29 cellular contexts compared by ENCODE assay signal in genomic region chr5:61148516-61148915, GRCh38.
"Had no signal": no experiment of that assay in that cellular context is flagged by ENCODE, and none has a peak within 500 bp of the region (broad histone marks: within the 10 kb centered on the region; RNA-seq: fewer than 3 reads in every experiment).

No MANE protein-coding gene starts in this region.

- ATAC-seq: activated CD4-positive, alpha-beta T cell treated with anti-CD3 and anti-CD28 coated beads for 36 hours; activated CD8-positive, alpha-beta memory T cell treated with anti-CD3 and anti-CD28 coated beads, Interleukin-2, amount 10 ng/mL, durations not matched to agents 7 days and 5 days; activated CD8-positive, alpha-beta T cell treated with anti-CD3 and anti-CD28 coated beads, Interleukin-2, amount 10 ng/mL, durations not matched to agents 7 days and 5 days; activated naive CD8-positive, alpha-beta T cell treated with anti-CD3 and anti-CD28 coated beads, Interleukin-2, amount 50 U/mL, for 24 hours had no signal

- DNase-seq: activated B cell treated with CpG ODN at 0.5 μM for 24 hours; activated CD4-positive, alpha-beta memory T cell treated with anti-CD3 and anti-CD28 coated beads, Interleukin-2, amount 10 ng/mL, durations not matched to agents 7 days and 5 days; activated CD4-positive, alpha-beta T cell treated with anti-CD3 and anti-CD28 coated beads for 36 hours; activated CD4-positive, alpha-beta T cell treated with anti-CD3 and anti-CD28 coated beads for 48 hours; activated CD4-positive, alpha-beta T cell treated with anti-CD3 and anti-CD28 coated beads, Interleukin-2, amount 10 ng/mL, durations not matched to agents 7 days and 5 days; activated CD4-positive, alpha-beta T cell treated with anti-CD3 and anti-CD28 coated beads, Interleukin-2, amount 50 U/mL, for 48 hours; activated CD4-positive, CD25-positive, alpha-beta regulatory T cell treated with anti-CD3 and anti-CD28 coated beads, Interleukin-2, amount 50 U/mL, for 72 hours; activated CD8-positive, alpha-beta memory T cell treated with anti-CD3 and anti-CD28 coated beads for 24 hours; activated CD8-positive, alpha-beta memory T cell treated with anti-CD3 and anti-CD28 coated beads, Interleukin-2, amount 10 ng/mL, durations not matched to agents 7 days and 5 days; activated CD8-positive, alpha-beta memory T cell treated with anti-CD3 and anti-CD28 coated beads, Interleukin-2, amount 50 U/mL, for 48 hours; activated CD8-positive, alpha-beta T cell treated with anti-CD3 and anti-CD28 coated beads, Interleukin-2, amount 10 ng/mL, durations not matched to agents 7 days and 5 days; activated effector memory CD4-positive, alpha-beta T cell treated with Interleukin-2 at 50 U/mL for 16 hours; activated gamma-delta T cell; activated naive CD4-positive, alpha-beta T cell treated with anti-CD3 and anti-CD28 coated beads, Interleukin-2, amount 10 ng/mL, durations not matched to agents 7 days and 5 days; activated naive CD4-positive, alpha-beta T cell treated with Interleukin-2 at 50 U/mL for 16 hours; activated naive CD8-positive, alpha-beta T cell treated with anti-CD3 and anti-CD28 coated beads, Interleukin-2, amount 10 ng/mL, durations not matched to agents 7 days and 5 days; activated naive CD8-positive, alpha-beta T cell treated with anti-CD3 and anti-CD28 coated beads, Interleukin-2, amount 50 U/mL, for 24 hours; activated T-cell treated with anti-CD3 and anti-CD28 coated beads, Interleukin-2, amount 50 U/mL, for 24 hours; activated T-cell treated with anti-CD3 and anti-CD28 coated beads, Interleukin-2, amount 50 U/mL, for 48 hours; amygdala; anterior cingulate cortex; caudate nucleus; cerebellar nuclear complex; T-helper 1 cell; T-helper 2 cell; T-helper 9 cell had no signal

- H3K4me1 ChIP-seq: ascending aorta had no signal

- H3K27me3 ChIP-seq: ascending aorta, cardiac muscle cell had no signal

- H3K9me3 ChIP-seq: ascending aorta had no signal

- H3K4me3 ChIP-seq: ascending aorta, cardiac muscle cell had no signal

- H3K27ac ChIP-seq: ascending aorta, cardiac muscle cell, VCaP had no signal

- H3K36me3 ChIP-seq: ascending aorta, cardiac muscle cell had no signal
